ENCODE assay signal across 30 cellular contexts in the genomic region with DNA sequence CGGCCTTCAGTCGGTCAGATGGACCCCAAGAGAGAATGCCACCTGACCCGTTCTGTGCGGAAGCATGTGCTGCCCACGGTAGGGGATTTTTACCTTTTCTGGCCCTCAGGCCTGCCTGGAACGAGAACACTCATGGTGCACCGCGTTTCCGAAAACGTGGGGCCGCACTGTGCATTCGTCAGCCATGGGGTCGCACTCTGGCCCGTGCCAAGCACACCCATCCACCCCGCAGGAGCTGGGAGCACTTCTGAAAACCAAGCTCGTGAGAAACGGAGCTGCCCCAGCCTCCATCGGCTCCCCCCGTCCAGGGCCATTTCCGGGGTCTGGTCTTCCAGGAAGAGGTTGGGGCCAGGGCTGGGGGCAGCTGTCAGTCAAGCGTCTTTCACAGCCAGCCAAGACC.
"Had no signal": no experiment of that assay in that cellular context is flagged by ENCODE, and none has a peak within 500 bp of the region (broad histone marks: within the 10 kb centered on the region; RNA-seq: fewer than 3 reads in every experiment).

No MANE protein-coding gene starts in this region.

- H3K4me1 Mint-ChIP-seq: activated B cell treated with CpG ODN at 0.5 μM for 24 hours, T-helper 17 cell had no signal

- H3K4me3 Mint-ChIP-seq: activated B cell treated with CpG ODN at 0.5 μM for 24 hours; activated CD8-positive, alpha-beta T cell treated with anti-CD3 and anti-CD28 coated beads for 36 hours; activated naive CD8-positive, alpha-beta T cell; activated T-cell treated with anti-CD3 and anti-CD28 coated beads, Interleukin-2, amount 50 U/mL, for 4 hours; activated T-helper 17 cell treated with anti-CD3 and anti-CD28 coated beads, Interleukin-2, amount 50 U/mL, for 72 hours; dendritic cell treated with granulocyte-macrophage colony-stimulating factor and Interleukin-4, amounts not matched to agents 40 ng/mL and 50 ng/mL, for 4 days; endodermal cell; T-helper 17 cell; T-helper 2 cell treated with Interferon-gamma antibody and Interleukin-4, amounts not matched to agents 5 μg/mL and 100 μg/mL, for 36 hours had no signal

- H3K27me3 ChIP-seq: body of pancreas, cardiac muscle cell had no signal

- H3K27me3 Mint-ChIP-seq: activated B cell treated with CpG ODN at 0.5 μM for 24 hours; activated CD8-positive, alpha-beta T cell treated with anti-CD3 and anti-CD28 coated beads for 36 hours; activated naive CD8-positive, alpha-beta T cell; activated T-helper 17 cell treated with anti-CD3 and anti-CD28 coated beads, Interleukin-2, amount 50 U/mL, for 72 hours; dendritic cell treated with granulocyte-macrophage colony-stimulating factor and Interleukin-4, amounts not matched to agents 40 ng/mL and 50 ng/mL, for 4 days had no signal

- H3K4me1 ChIP-seq: breast epithelium had no signal

- H3K27ac ChIP-seq: body of pancreas, breast epithelium, cardiac muscle cell, dorsolateral prefrontal cortex, WERI-Rb-1 had no signal

- H3K4me3 ChIP-seq: body of pancreas, breast epithelium, cardiac muscle cell, coronary artery, dorsolateral prefrontal cortex had no signal

- H3K9me3 Mint-ChIP-seq: activated CD8-positive, alpha-beta T cell treated with anti-CD3 and anti-CD28 coated beads for 36 hours; activated T-cell treated with anti-CD3 and anti-CD28 coated beads, Interleukin-2, amount 50 U/mL, for 4 hours; activated T-helper 17 cell treated with anti-CD3 and anti-CD28 coated beads, Interleukin-2, amount 50 U/mL, for 72 hours; dendritic cell treated with granulocyte-macrophage colony-stimulating factor and Interleukin-4, amounts not matched to agents 40 ng/mL and 50 ng/mL, for 4 days; endodermal cell; T-helper 2 cell treated with Interferon-gamma antibody and Interleukin-4, amounts not matched to agents 5 μg/mL and 100 μg/mL, for 36 hours had no signal

- H3K27ac Mint-ChIP-seq: activated B cell treated with CpG ODN at 0.5 μM for 24 hours; activated CD8-positive, alpha-beta T cell treated with anti-CD3 and anti-CD28 coated beads for 36 hours; activated naive CD8-positive, alpha-beta T cell; activated T-helper 17 cell treated with anti-CD3 and anti-CD28 coated beads, Interleukin-2, amount 50 U/mL, for 72 hours; dendritic cell treated with granulocyte-macrophage colony-stimulating factor and Interleukin-4, amounts not matched to agents 40 ng/mL and 50 ng/mL, for 4 days; endodermal cell; T-helper 17 cell; T-helper 2 cell treated with Interferon-gamma antibody and Interleukin-4, amounts not matched to agents 5 μg/mL and 100 μg/mL, for 36 hours had no signal

- H3K36me3 ChIP-seq: breast epithelium, cardiac muscle cell, WERI-Rb-1 had no signal

- H3K9me3 ChIP-seq: body of pancreas, breast epithelium had no signal

- DNase-seq: activated B cell treated with CpG ODN at 0.5 μM for 24 hours; activated CD4-positive, alpha-beta T cell treated with anti-CD3 and anti-CD28 coated beads for 48 hours; activated CD4-positive, alpha-beta T cell treated with anti-CD3 and anti-CD28 coated beads, Interleukin-2, amount 50 U/mL, for 1 hour; activated CD4-positive, alpha-beta T cell treated with anti-CD3 and anti-CD28 coated beads, Interleukin-2, amount 50 U/mL, for 48 hours; activated CD8-positive, alpha-beta memory T cell treated with anti-CD3 and anti-CD28 coated beads for 24 hours; activated CD8-positive, alpha-beta T cell treated with anti-CD3 and anti-CD28 coated beads for 36 hours; activated effector memory CD4-positive, alpha-beta T cell treated with Interleukin-2 at 50 U/mL for 16 hours; activated gamma-delta T cell treated with Interleukin-2 at 50 U/mL for 16 hours; activated naive CD4-positive, alpha-beta T cell treated with anti-CD3 and anti-CD28 coated beads, Interleukin-2, amount 50 U/mL, for 16 hours; activated naive CD4-positive, alpha-beta T cell treated with Interleukin-2 at 50 U/mL for 16 hours; activated T-cell treated with anti-CD3 and anti-CD28 coated beads, Interleukin-2, amount 50 U/mL, for 4 hours; amniotic stem cell; anterior cingulate cortex; body of pancreas; central memory CD4-positive, alpha-beta T cell; dorsolateral prefrontal cortex; effector memory CD4-positive, alpha-beta T cell; endodermal cell; foreskin fibroblast; T-helper 1 cell; T-helper 17 cell; T1000; WERI-Rb-1 had no signal

- H3K36me3 Mint-ChIP-seq: activated naive CD8-positive, alpha-beta T cell had no signal
